Comparison of ENCODE assay signal across 3 cellular contexts in the genomic region with DNA sequence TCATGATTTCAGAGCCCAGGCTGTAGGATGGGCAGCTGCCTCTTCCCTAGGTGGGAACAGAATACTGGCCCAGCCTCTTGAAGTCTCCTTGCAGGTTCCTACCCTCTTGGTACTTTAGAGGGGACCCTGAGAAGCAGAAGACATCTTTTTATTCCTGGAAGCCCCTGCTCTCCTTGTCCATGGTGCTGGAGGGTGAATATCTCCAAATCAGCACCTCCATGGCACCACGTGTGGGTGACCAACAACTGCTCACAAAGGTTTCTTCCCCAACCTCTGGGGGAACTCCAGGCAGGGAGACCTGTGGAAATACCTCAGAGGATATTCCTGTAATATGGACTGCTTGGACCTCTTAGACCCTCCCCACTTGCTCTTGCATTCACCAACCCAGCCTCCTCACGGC.
TF ChIP-seq lines count a peak whose summit lies in the region.

No MANE protein-coding gene starts in this region.

TF ChIP-seq in SK-N-SH, 30 proteins besides CTCF, POLR2A, EP300 and RAD21 (continued from another document):
- TF ChIP-seq, protein P1, sequence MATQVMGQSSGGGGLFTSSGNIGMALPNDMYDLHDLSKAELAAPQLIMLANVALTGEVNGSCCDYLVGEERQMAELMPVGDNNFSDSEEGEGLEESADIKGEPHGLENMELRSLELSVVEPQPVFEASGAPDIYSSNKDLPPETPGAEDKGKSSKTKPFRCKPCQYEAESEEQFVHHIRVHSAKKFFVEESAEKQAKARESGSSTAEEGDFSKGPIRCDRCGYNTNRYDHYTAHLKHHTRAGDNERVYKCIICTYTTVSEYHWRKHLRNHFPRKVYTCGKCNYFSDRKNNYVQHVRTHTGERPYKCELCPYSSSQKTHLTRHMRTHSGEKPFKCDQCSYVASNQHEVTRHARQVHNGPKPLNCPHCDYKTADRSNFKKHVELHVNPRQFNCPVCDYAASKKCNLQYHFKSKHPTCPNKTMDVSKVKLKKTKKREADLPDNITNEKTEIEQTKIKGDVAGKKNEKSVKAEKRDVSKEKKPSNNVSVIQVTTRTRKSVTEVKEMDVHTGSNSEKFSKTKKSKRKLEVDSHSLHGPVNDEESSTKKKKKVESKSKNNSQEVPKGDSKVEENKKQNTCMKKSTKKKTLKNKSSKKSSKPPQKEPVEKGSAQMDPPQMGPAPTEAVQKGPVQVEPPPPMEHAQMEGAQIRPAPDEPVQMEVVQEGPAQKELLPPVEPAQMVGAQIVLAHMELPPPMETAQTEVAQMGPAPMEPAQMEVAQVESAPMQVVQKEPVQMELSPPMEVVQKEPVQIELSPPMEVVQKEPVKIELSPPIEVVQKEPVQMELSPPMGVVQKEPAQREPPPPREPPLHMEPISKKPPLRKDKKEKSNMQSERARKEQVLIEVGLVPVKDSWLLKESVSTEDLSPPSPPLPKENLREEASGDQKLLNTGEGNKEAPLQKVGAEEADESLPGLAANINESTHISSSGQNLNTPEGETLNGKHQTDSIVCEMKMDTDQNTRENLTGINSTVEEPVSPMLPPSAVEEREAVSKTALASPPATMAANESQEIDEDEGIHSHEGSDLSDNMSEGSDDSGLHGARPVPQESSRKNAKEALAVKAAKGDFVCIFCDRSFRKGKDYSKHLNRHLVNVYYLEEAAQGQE (IDR thresholded peaks at IDR 0.05; ENCODE audit: low read depth, low read length): peak; percentile 36; the same call in 1 of the 2 replicates

TF ChIP-seq in SK-N-SH treated with all-trans-retinoic acid at 6 μM for 48 hours, 23 proteins besides CTCF, POLR2A, EP300 and RAD21:
- TF ChIP-seq, protein P2, sequence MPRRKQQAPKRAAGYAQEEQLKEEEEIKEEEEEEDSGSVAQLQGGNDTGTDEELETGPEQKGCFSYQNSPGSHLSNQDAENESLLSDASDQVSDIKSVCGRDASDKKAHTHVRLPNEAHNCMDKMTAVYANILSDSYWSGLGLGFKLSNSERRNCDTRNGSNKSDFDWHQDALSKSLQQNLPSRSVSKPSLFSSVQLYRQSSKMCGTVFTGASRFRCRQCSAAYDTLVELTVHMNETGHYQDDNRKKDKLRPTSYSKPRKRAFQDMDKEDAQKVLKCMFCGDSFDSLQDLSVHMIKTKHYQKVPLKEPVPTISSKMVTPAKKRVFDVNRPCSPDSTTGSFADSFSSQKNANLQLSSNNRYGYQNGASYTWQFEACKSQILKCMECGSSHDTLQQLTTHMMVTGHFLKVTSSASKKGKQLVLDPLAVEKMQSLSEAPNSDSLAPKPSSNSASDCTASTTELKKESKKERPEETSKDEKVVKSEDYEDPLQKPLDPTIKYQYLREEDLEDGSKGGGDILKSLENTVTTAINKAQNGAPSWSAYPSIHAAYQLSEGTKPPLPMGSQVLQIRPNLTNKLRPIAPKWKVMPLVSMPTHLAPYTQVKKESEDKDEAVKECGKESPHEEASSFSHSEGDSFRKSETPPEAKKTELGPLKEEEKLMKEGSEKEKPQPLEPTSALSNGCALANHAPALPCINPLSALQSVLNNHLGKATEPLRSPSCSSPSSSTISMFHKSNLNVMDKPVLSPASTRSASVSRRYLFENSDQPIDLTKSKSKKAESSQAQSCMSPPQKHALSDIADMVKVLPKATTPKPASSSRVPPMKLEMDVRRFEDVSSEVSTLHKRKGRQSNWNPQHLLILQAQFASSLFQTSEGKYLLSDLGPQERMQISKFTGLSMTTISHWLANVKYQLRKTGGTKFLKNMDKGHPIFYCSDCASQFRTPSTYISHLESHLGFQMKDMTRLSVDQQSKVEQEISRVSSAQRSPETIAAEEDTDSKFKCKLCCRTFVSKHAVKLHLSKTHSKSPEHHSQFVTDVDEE (CRISPR knock-in tag; IDR thresholded peaks at IDR 0.05): no peak
- TF ChIP-seq ZNF8 (CRISPR knock-in tag; IDR thresholded peaks at IDR 0.05): no peak
- TF ChIP-seq RARB (CRISPR knock-in tag; IDR thresholded peaks at IDR 0.05): no peak
- TF ChIP-seq, protein P3, sequence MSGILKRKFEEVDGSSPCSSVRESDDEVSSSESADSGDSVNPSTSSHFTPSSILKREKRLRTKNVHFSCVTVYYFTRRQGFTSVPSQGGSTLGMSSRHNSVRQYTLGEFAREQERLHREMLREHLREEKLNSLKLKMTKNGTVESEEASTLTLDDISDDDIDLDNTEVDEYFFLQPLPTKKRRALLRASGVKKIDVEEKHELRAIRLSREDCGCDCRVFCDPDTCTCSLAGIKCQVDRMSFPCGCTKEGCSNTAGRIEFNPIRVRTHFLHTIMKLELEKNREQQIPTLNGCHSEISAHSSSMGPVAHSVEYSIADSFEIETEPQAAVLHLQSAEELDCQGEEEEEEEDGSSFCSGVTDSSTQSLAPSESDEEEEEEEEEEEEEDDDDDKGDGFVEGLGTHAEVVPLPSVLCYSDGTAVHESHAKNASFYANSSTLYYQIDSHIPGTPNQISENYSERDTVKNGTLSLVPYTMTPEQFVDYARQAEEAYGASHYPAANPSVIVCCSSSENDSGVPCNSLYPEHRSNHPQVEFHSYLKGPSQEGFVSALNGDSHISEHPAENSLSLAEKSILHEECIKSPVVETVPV (CRISPR knock-in tag; IDR thresholded peaks at IDR 0.05): no peak

TF ChIP-seq in PFSK-1, 5 proteins besides CTCF, POLR2A, EP300 and RAD21 (continued from another document):
- no peak for TF ChIP-seq TAF1 (IDR thresholded peaks at IDR 0.05; ENCODE audit: borderline replicate concordance, insufficient read depth, low read length)
- no peak for TF ChIP-seq POLR2AphosphoS5 (IDR thresholded peaks at IDR 0.05; ENCODE audit: low read depth, low read length)
